In genomic region chr11:68090706-68091105, GRCh38 we compare ENCODE assay signal across 10 cellular contexts. TPM values are rescaled to one million over a fixed set of nuclear protein-coding genes. Genes with fewer than 3 reads are reported as not detected.
DNase-seq lines count a peak whose midpoint lies in the region; ATAC-seq and TF ChIP-seq lines count a peak whose summit lies in the region.
"Had no signal": no experiment of that assay in that cellular context is flagged by ENCODE, and none has a peak within 500 bp of the region (broad histone marks: within the 10 kb centered on the region; RNA-seq: fewer than 3 reads in every experiment).

No MANE protein-coding gene starts in this region.

- H3K9me3 ChIP-seq in colonic mucosa, result no peaks in the 10 kb centered on the region
- no peaks in the 10 kb centered on the region for H3K9me3 ChIP-seq in CD4-positive, alpha-beta memory T cell (ENCODE audit: control insufficient read depth in 1 of 2, low read length in 2 of 2)
- H3K9me3 ChIP-seq: Caco-2 had no signal

- no peak overlapping the region for H3K4me3 Mint-ChIP-seq in CD4-positive, alpha-beta memory T cell

- POLR2A ChIA-PET in CD4-positive, alpha-beta memory T cell (lab: Charles Lee; ENCODE audit: partially characterized antibody), result no interaction called here

- H3K4me3 ChIP-seq in LNCaP clone FGC (ENCODE audit: low read depth, low read length), result no peak overlapping the region
- no peak overlapping the region for H3K4me3 ChIP-seq in colonic mucosa
- H3K4me3 ChIP-seq in CD4-positive, alpha-beta memory T cell (ENCODE audit: low read length in 2 of 2), result no peak overlapping the region

- no peaks in the 10 kb centered on the region for H3K4me1 ChIP-seq in colonic mucosa
- H3K4me1 ChIP-seq in CD4-positive, alpha-beta memory T cell (ENCODE audit: insufficient read depth, low read length), result no peaks in the 10 kb centered on the region

- CTCF ChIA-PET in CD4-positive, alpha-beta memory T cell (lab: Charles Lee; ENCODE audit: partially characterized antibody), result no interaction called here

- peak overlapping the region; percentile 67 for H3K27ac ChIP-seq in colonic mucosa
- no peak overlapping the region for H3K27ac ChIP-seq in CD4-positive, alpha-beta memory T cell (ENCODE audit: low read depth, low read length)

- H3K36me3 ChIP-seq in colonic mucosa, result no peaks in the 10 kb centered on the region
- no peaks in the 10 kb centered on the region for H3K36me3 ChIP-seq in CD4-positive, alpha-beta memory T cell (ENCODE audit: insufficient read depth, low read length)

- DNase-seq in C1 segment of cervical spinal cord (lab: John Stamatoyannopoulos, UW) (peak in 10 of 14 donors; percentile 4 to 69 (median 36)), LNCaP clone FGC (ENCODE audit: low read depth) (peak; percentile 41), colonic mucosa (peak; percentile 61), mucosa of gallbladder (ENCODE audit: low spot score) (peak; percentile 21), NCI-H524 (lab: John Stamatoyannopoulos, UW) (no peak)
- DNase-seq in stimulated activated naive CD4-positive, alpha-beta T cell (lab: John Stamatoyannopoulos, UW), result no peak
- DNase-seq in CD4-positive, alpha-beta memory T cell, result no peak
- DNase-seq: Caco-2, OCI-M1 had no signal

- intact Hi-C loops in colonic mucosa (cut with DNase I), result no loop called here
- intact Hi-C loops in CD4-positive, alpha-beta memory T cell (cut with micrococcal nuclease), result no loop called here

- H3K9me3 Mint-ChIP-seq in CD4-positive, alpha-beta memory T cell, result no peaks in the 10 kb centered on the region

- H3K9ac ChIP-seq in colonic mucosa (ENCODE audit: low read depth in 2 of 2, low read length in 2 of 2), result no peak overlapping the region

- no peaks in the 10 kb centered on the region for H3K27me3 ChIP-seq in colonic mucosa
- no peaks in the 10 kb centered on the region for H3K27me3 ChIP-seq in CD4-positive, alpha-beta memory T cell (ENCODE audit: insufficient read depth, low read length)

- TF ChIP-seq CTCF in LNCaP clone FGC (IDR thresholded peaks at IDR 0.05; ENCODE audit: control insufficient read depth, extremely low read depth, insufficient read depth) (no peak), colonic mucosa (IDR thresholded peaks at IDR 0.05) (no peak)

- no peaks in the 10 kb centered on the region for H3K27me3 Mint-ChIP-seq in CD4-positive, alpha-beta memory T cell

- H3K4me1 Mint-ChIP-seq in CD4-positive, alpha-beta memory T cell, result no peaks in the 10 kb centered on the region

- H3K27ac Mint-ChIP-seq in CD4-positive, alpha-beta memory T cell, result no peak overlapping the region

- ATAC-seq in HG03521 (IDR thresholded peaks at IDR 0.05; ENCODE audit: unreplicated experiment), result no peak

- no peaks in the 10 kb centered on the region for H3K36me3 Mint-ChIP-seq in CD4-positive, alpha-beta memory T cell

RNA-seq across cellular contexts. Expression of gene CHKA, which starts 30.5 kb away (rescaled TPM):
- total RNA-seq in colonic mucosa, result 10 to 100 TPM; 50.1 to 83.7 TPM
- 61.4 TPM for total RNA-seq in mucosa of gallbladder
- total RNA-seq in CD4-positive, alpha-beta memory T cell, result 1 to 10 TPM; 2.5 to 2.7 TPM
- polyA plus RNA-seq in CD4-positive, alpha-beta memory T cell, result 1 to 10 TPM; 1.5 to 2.6 TPM

RNA-seq across cellular contexts. Expression of gene TCIRG1, which starts 51.9 kb away (rescaled TPM):
- total RNA-seq in colonic mucosa (100 to 1,000 TPM; 133 to 246 TPM), mucosa of gallbladder (151 TPM)
- 100 to 1,000 TPM; 261 to 266 TPM for total RNA-seq in CD4-positive, alpha-beta memory T cell
- 10 to 100 TPM; 46.2 to 60.1 TPM for polyA plus RNA-seq in CD4-positive, alpha-beta memory T cell

Comparison
In these comparisons a context has a peak if more than half of its experiments do, and no peak if none do; other contexts are left out.
1. DNase-seq: peak in C1 segment of cervical spinal cord (10 of 14), LNCaP clone FGC (single experiment), colonic mucosa (single experiment) and mucosa of gallbladder (single experiment); none in NCI-H524 (0 of 2), stimulated activated naive CD4-positive, alpha-beta T cell (0 of 6) and CD4-positive, alpha-beta memory T cell (0 of 5).
2. RNA of gene CHKA, which starts 30.5 kb away (total RNA-seq): 50.1 to 83.7 TPM in colonic mucosa and 61.4 TPM in mucosa of gallbladder (single experiment); 2.5 to 2.7 TPM in CD4-positive, alpha-beta memory T cell; every median in the first group is over 10 times any median in the second.